Comparison of ENCODE assay signal across 11 cellular contexts in the genomic region with DNA sequence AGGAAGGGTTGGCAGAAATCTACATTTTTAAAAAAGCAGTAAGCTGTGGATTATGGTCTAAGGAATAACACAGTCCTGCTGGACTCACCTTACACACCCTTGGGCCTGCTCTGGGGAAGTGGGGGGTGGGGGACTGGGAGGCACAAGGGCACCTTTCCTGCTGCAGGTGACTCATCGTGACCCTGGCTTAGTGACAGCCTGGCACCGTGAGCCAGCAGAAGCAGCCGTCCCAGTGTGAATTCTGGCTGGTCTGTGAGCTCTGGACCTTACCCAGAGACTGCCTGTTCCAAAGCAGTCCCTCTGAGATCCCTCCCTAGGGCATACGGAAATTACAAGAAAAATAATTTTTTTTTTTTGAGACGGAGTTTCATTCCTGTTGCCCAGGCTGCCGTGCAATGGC. TPM values are rescaled to one million over a fixed set of nuclear protein-coding genes. Genes with fewer than 3 reads are reported as not detected.
DNase-seq lines count a peak whose midpoint lies in the region; ATAC-seq, FAIRE-seq and TF ChIP-seq lines count a peak whose summit lies in the region.
"Had no signal": no experiment of that assay in that cellular context is flagged by ENCODE, and none has a peak within 500 bp of the region (broad histone marks: within the 10 kb centered on the region; RNA-seq: fewer than 3 reads in every experiment).

No MANE protein-coding gene starts in this region.

- peak overlapping the region; percentile 45 for H3K27ac ChIP-seq in WERI-Rb-1
- peak overlapping the region; percentile 49 to 89 (median 80) for H3K27ac ChIP-seq in heart right ventricle

- H3K36me3 ChIP-seq in WERI-Rb-1 (peaks cover 13% of the 10 kb centered on the region), heart right ventricle (peaks cover 0 to 33% (median 7%) of the 10 kb centered on the region in 9 donors), skeletal muscle satellite cell (ENCODE audit: insufficient read depth, low read length) (peaks cover 27% of the 10 kb centered on the region)

- peak overlapping the region; percentile 23 for H3K4me2 ChIP-seq in skeletal muscle satellite cell (ENCODE audit: low read length)

- no peak for TF ChIP-seq CTCF in WERI-Rb-1 (IDR thresholded peaks at IDR 0.05; ENCODE audit: low read depth, low read length)
- TF ChIP-seq CTCF in heart right ventricle (IDR thresholded peaks at IDR 0.05), result no peak

- H3K9me3 ChIP-seq in WERI-Rb-1 (ENCODE audit: severe bottlenecking), result no peaks in the 10 kb centered on the region
- H3K9me3 ChIP-seq in heart right ventricle, result no peaks in the 10 kb centered on the region
- no peaks in the 10 kb centered on the region for H3K9me3 ChIP-seq in skeletal muscle satellite cell (replicated peaks; ENCODE audit: low read length)

- H3K4me3 ChIP-seq in WERI-Rb-1 (ENCODE audit: low read depth, low read length) (no peak overlapping the region), heart right ventricle (no peak overlapping the region), skeletal muscle satellite cell (ENCODE audit: low read length) (no peak overlapping the region)

- FAIRE-seq in GM19239 (lab: Jason Lieb, UNC), result no peak

- DNase-seq in ELR (ENCODE audit: low read depth) (peak; percentile 46), WERI-Rb-1 (peak; percentile 59), heart right ventricle (peak; percentile 80 to 83), NCI-H1436 treated with DMSO at 0.1 percent for 48 hours (lab: John Stamatoyannopoulos, UW) (no peak), GM19239 (ENCODE audit: insufficient read length, low spot score) (no peak)
- no peak for DNase-seq in stimulated activated CD4-positive, alpha-beta T cell treated with anti-CD3 and anti-CD28 coated beads, Interleukin-12 subunit alpha, Interleukin-12 subunit beta, amount 100 ng/mL, for 4 hours
- DNase-seq: activated CD8-positive, alpha-beta memory T cell treated with anti-CD3 and anti-CD28 coated beads for 24 hours; MV-4-11; SHP77 had no signal

- ATAC-seq in heart right ventricle, result peak in 7 of 8 donors; percentile 23 to 69 (median 55)
- ATAC-seq in GM19463 (IDR thresholded peaks at IDR 0.05; ENCODE audit: unreplicated experiment), result no peak

- no peaks in the 10 kb centered on the region for H3K27me3 ChIP-seq in WERI-Rb-1 (ENCODE audit: insufficient read depth, low read depth, severe bottlenecking)
- peaks cover 0 to 10% (median 0%) of the 10 kb centered on the region in 7 donors for H3K27me3 ChIP-seq in heart right ventricle
- H3K27me3 ChIP-seq in skeletal muscle satellite cell (ENCODE audit: control insufficient read depth, insufficient read depth, low read length), result no peaks in the 10 kb centered on the region

- intact Hi-C loops in heart right ventricle (cut with DNase I), result loop anchor here in 2 of 10 donors (5.0 to 10.0 kb wide), 2 partner anchors 93 to 95 kb away; no protein-coding TSS in a partner anchor

- WGBS in heart right ventricle, 2 donors, result 11 to 22% methylated on average over 6 of the region's 6 CpGs

- H3K9ac ChIP-seq in skeletal muscle satellite cell (ENCODE audit: low read depth, low read length), result no peak overlapping the region

- H3K4me1 ChIP-seq in heart right ventricle (peaks cover 6 to 59% (median 31%) of the 10 kb centered on the region in 9 donors), skeletal muscle satellite cell (ENCODE audit: control insufficient read depth, insufficient read depth, low read length) (peaks cover 19% of the 10 kb centered on the region)

RNA-seq across cellular contexts. Expression of a gene that starts 4.2 kb away (rescaled TPM):
- 10 to 100 TPM; 30.4 to 47.5 (median 37.9) TPM for total RNA-seq in heart right ventricle
- polyA plus RNA-seq in heart right ventricle, result 10 to 100 TPM; 22.2 to 29.4 TPM
- total RNA-seq in skeletal muscle satellite cell (2012; rRNA removed), result 83.4 and 85.0 TPM in 2 replicates

RNA-seq across cellular contexts. Expression of a gene that starts 32.3 kb away (rescaled TPM):
- 100 to 1,000 TPM; 131 to 229 (median 179) TPM for total RNA-seq in heart right ventricle
- polyA plus RNA-seq in heart right ventricle, result 100 to 1,000 TPM; 101 to 120 TPM
- total RNA-seq in skeletal muscle satellite cell (2012; rRNA removed), result 99.4 and 114 TPM in 2 replicates

RNA-seq across cellular contexts. Expression of a gene that starts 56.2 kb away (rescaled TPM):
- 10 to 100 TPM; 26.8 to 41.2 (median 32.7) TPM for total RNA-seq in heart right ventricle
- polyA plus RNA-seq in heart right ventricle, result 10 to 100 TPM; 38.6 to 45.5 TPM
- 14.2 and 15.7 TPM in 2 replicates for total RNA-seq in skeletal muscle satellite cell (2012; rRNA removed)

Comparison
In these comparisons a context has a peak if more than half of its experiments do, and no peak if none do; other contexts are left out.
1. DNase-seq: peak in ELR (single experiment), WERI-Rb-1 (single experiment) and heart right ventricle (2 of 2); none in stimulated activated CD4-positive, alpha-beta T cell treated with anti-CD3 and anti-CD28 coated beads, Interleukin-12 subunit alpha, Interleukin-12 subunit beta, amount 100 ng/mL, for 4 hours (single experiment), NCI-H1436 treated with DMSO at 0.1 percent for 48 hours (single experiment) and GM19239 (single experiment).